ENCODE assay signal across 8 cellular contexts in the genomic region with DNA sequence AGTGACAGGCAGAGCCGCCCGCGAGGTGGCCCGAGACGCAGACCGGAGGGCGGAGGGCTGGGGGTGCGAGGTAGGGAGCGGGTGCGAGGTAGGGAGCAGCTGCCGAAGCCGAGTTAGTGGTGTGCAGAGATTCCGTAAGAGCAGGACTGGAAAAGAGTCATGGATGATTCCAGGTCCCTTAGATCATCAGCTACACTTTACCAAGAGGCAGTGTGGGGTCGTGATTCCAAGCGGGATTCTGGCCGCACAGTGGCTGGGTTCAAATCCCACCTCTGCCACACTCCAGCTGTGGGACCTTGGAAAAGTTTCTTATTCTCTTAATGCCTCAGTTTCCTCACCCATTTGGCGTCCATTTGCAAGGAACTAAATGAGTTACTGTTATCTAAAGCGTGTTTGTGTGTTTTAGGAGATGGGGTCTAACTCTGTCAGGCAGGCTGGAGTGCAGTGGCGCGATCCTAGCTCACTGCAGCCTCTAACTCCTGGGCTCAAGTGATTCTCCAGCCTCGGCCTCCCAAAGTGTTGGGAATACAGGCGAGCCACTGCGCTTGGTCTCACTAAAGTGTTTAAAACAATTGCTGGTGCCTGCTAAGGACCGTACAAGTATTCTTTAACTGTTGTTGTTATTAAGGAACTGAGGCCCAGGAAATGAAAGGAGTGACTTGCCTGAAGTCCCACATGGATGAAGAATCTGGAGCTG. TPM values are rescaled to one million over a fixed set of nuclear protein-coding genes. Genes with fewer than 3 reads are reported as not detected.
DNase-seq lines count a peak whose midpoint lies in the region; ATAC-seq and TF ChIP-seq lines count a peak whose summit lies in the region.

No MANE protein-coding gene starts in this region.

- H3K27ac ChIP-seq in heart right ventricle (peak overlapping the region; percentile 81 to 99 (median 95)), brain microvascular endothelial cell (peak overlapping the region; percentile 84), mesenchymal stem cell (ENCODE audit: low read length, poor library complexity, severe bottlenecking) (peak overlapping the region; percentile 77), uterus (peak overlapping the region; percentile 91 to 95)

- intact Hi-C loops in heart right ventricle (cut with DNase I) (loop anchor here in 3 of 10 donors (5.0 to 10.0 kb wide), 3 partner anchors 225 to 317 kb away; a partner anchor contains a TSS), Right ventricle myocardium superior (cut with DNase I) (no loop called here), uterus (cut with DNase I; ENCODE audit: low total_unique reads) (no loop called here)

- peak overlapping the region; percentile 48 to 96 (median 79) for H3K4me3 ChIP-seq in heart right ventricle
- peak overlapping the region; percentile 99 for H3K4me3 ChIP-seq in brain microvascular endothelial cell (ENCODE audit: low read depth, low read length)
- H3K4me3 ChIP-seq in mesenchymal stem cell (ENCODE audit: insufficient read depth in 1 of 2, low read depth in 1 of 2, low read length in 2 of 2), result peak overlapping the region; percentile 85 to 94
- H3K4me3 ChIP-seq in uterus, result peak overlapping the region; percentile 67 to 82

- peaks cover 0 to 13% (median 0%) of the 10 kb centered on the region in 9 donors for H3K36me3 ChIP-seq in heart right ventricle
- no peaks in the 10 kb centered on the region for H3K36me3 ChIP-seq in brain microvascular endothelial cell (replicated peaks)
- H3K36me3 ChIP-seq in mesenchymal stem cell (ENCODE audit: control insufficient read depth in 1 of 2, insufficient read depth in 2 of 2, low read depth in 1 of 2, low read length in 2 of 2), result peaks cover 12 to 14% of the 10 kb centered on the region in 2 experiments
- H3K36me3 ChIP-seq in uterus, result no peaks in the 10 kb centered on the region

- peak overlapping the region in 1 of 2 experiments; percentile 47 for H3K4ac ChIP-seq in mesenchymal stem cell (ENCODE audit: low read depth in 1 of 2, low read length in 2 of 2)

- no peaks in the 10 kb centered on the region for H3K9me3 ChIP-seq in heart right ventricle
- no peaks in the 10 kb centered on the region for H3K9me3 ChIP-seq in mesenchymal stem cell (ENCODE audit: control insufficient read depth, low read length)
- no peaks in the 10 kb centered on the region for H3K9me3 ChIP-seq in uterus

- ATAC-seq in heart right ventricle, result no peak
- ATAC-seq in Right ventricle myocardium superior (ENCODE audit: poor library complexity), result no peak
- ATAC-seq in GM21576 (IDR thresholded peaks at IDR 0.05; ENCODE audit: unreplicated experiment), result no peak
- ATAC-seq in GM21717 (IDR thresholded peaks at IDR 0.05; ENCODE audit: unreplicated experiment), result no peak

- H3K23ac ChIP-seq in mesenchymal stem cell (ENCODE audit: low read length in 2 of 2), result peak overlapping the region in 1 of 2 experiments; percentile 27

- no peak for DNase-seq in heart right ventricle
- no peak for DNase-seq in Right ventricle myocardium superior
- no peak for DNase-seq in brain microvascular endothelial cell
- peak; percentile 77 for DNase-seq in mesenchymal stem cell
- DNase-seq in uterus, result no peak
- no peak for DNase-seq in stimulated activated CD4-positive, alpha-beta T cell treated with anti-CD3 and anti-CD28 coated beads, Interleukin-4, amount 100 ng/mL, for 24 hours

- peak overlapping the region; percentile 27 for H2AK5ac ChIP-seq in mesenchymal stem cell (ENCODE audit: low read length, severe bottlenecking)

- TF ChIP-seq POLR2A in uterus (IDR thresholded peaks at IDR 0.05), result no peak

- peak overlapping the region; percentile 95 for H3K9ac ChIP-seq in mesenchymal stem cell (ENCODE audit: low read length)

- H2BK5ac ChIP-seq in mesenchymal stem cell (ENCODE audit: low read depth, low read length, poor library complexity, severe bottlenecking), result peak overlapping the region; percentile 45

- H3K27me3 ChIP-seq in heart right ventricle (no peaks in the 10 kb centered on the region), brain microvascular endothelial cell (replicated peaks) (no peaks in the 10 kb centered on the region), mesenchymal stem cell (ENCODE audit: control insufficient read depth in 1 of 2, insufficient read depth in 1 of 2, low read length in 2 of 2) (no peaks in the 10 kb centered on the region), uterus (no peaks in the 10 kb centered on the region)

- H2AFZ ChIP-seq in mesenchymal stem cell (ENCODE audit: low read depth, low read length), result peak overlapping the region; percentile 96

- peaks cover 6% of the 10 kb centered on the region for H3K79me1 ChIP-seq in mesenchymal stem cell (replicated peaks; ENCODE audit: low read length, poor library complexity, severe bottlenecking)

- peak overlapping the region; percentile 55 for H4K8ac ChIP-seq in mesenchymal stem cell (ENCODE audit: low read length)

- peak overlapping the region; percentile 23 to 85 for H3K18ac ChIP-seq in mesenchymal stem cell (ENCODE audit: low read depth in 1 of 2, low read length in 2 of 2)

- peak overlapping the region; percentile 69 for H3K4me2 ChIP-seq in mesenchymal stem cell (ENCODE audit: low read length, poor library complexity, severe bottlenecking)

- WGBS in heart right ventricle, 2 donors, result 27 to 28% methylated on average over 23 to 24 of the region's 24 CpGs
- WGBS in mesenchymal stem cell, result 48% methylated on average over 15 of the region's 24 CpGs

- in situ Hi-C loops in brain microvascular endothelial cell (cut with HindIII; ENCODE audit: low pct_ligation_motif_present, low sequenced_read_pairs), result no loop called here

- TF ChIP-seq CTCF in heart right ventricle (IDR thresholded peaks at IDR 0.05) (no peak), brain microvascular endothelial cell (IDR thresholded peaks at IDR 0.05; ENCODE audit: low read depth, low read length, missing control alignments) (peak; percentile 1), uterus (IDR thresholded peaks at IDR 0.05) (no peak)

- H2BK120ac ChIP-seq in mesenchymal stem cell (ENCODE audit: low read depth, low read length), result no peak overlapping the region

- H2BK12ac ChIP-seq in mesenchymal stem cell (ENCODE audit: low read length in 2 of 2), result no peak overlapping the region

- H3K4me1 ChIP-seq in heart right ventricle (peaks cover 5 to 31% (median 27%) of the 10 kb centered on the region in 9 donors), mesenchymal stem cell (ENCODE audit: control insufficient read depth, insufficient read depth, low read depth, low read length) (peaks cover 11% of the 10 kb centered on the region), uterus (no peaks in the 10 kb centered on the region)

- H4K91ac ChIP-seq in mesenchymal stem cell (ENCODE audit: low read length), result peak overlapping the region; percentile 1

- no peak overlapping the region for H2BK15ac ChIP-seq in mesenchymal stem cell (ENCODE audit: low read depth, poor library complexity, severe bottlenecking)

- H3K14ac ChIP-seq in mesenchymal stem cell (ENCODE audit: low read length in 2 of 2), result peak overlapping the region in 1 of 2 experiments; percentile 84

RNA-seq across cellular contexts. Expression of a gene that starts 1.1 kb away (rescaled TPM):
- 100 to 1,000 TPM; 526 to 798 (median 653) TPM for total RNA-seq in heart right ventricle
- 100 to 1,000 TPM; 211 to 876 TPM for polyA plus RNA-seq in heart right ventricle
- 808 TPM for total RNA-seq in Right ventricle myocardium superior
- 478 TPM for polyA plus RNA-seq in mesenchymal stem cell (2013, experiment 1 of 2)
- 487 TPM for polyA plus RNA-seq in mesenchymal stem cell (2013, experiment 2 of 2)
- total RNA-seq in uterus, result 100 to 1,000 TPM in 3 of 4 donors, 10 to 100 TPM in 1; 29.5 to 349 (median 157) TPM

RNA-seq across cellular contexts. Expression of a gene that starts 24.9 kb away (rescaled TPM):
- total RNA-seq in heart right ventricle (10 to 100 TPM in 2 of 10 donors, 1 to 10 TPM in 8; 6.8 to 11.4 (median 8.2) TPM), Right ventricle myocardium superior (9.2 TPM), uterus (10 to 100 TPM; 13.2 to 24.3 (median 22.4) TPM)
- 10 to 100 TPM in 1 of 2 donors, 1 to 10 TPM in 1; 5.6 to 10.5 TPM for polyA plus RNA-seq in heart right ventricle
- 4.1 TPM for polyA plus RNA-seq in mesenchymal stem cell (2013, experiment 1 of 2)
- 4.2 TPM for polyA plus RNA-seq in mesenchymal stem cell (2013, experiment 2 of 2)

RNA-seq across cellular contexts. Expression of a gene that starts 57.0 kb away (rescaled TPM):
- total RNA-seq in heart right ventricle (10 to 100 TPM in 5 of 10 donors, 1 to 10 TPM in 5; 6.9 to 16.9 (median 10.4) TPM), Right ventricle myocardium superior (11.6 TPM), uterus (10 to 100 TPM in 3 of 4 donors, 1 to 10 TPM in 1; 9.1 to 84.8 (median 35.5) TPM)
- polyA plus RNA-seq in heart right ventricle, result 1 to 10 TPM; 3.8 to 9.2 TPM
- 17.2 TPM for polyA plus RNA-seq in mesenchymal stem cell (2013, experiment 1 of 2)
- polyA plus RNA-seq in mesenchymal stem cell (2013, experiment 2 of 2), result 19.9 TPM
